Comparison of ENCODE assay signal across 17 cellular contexts in the genomic region with DNA sequence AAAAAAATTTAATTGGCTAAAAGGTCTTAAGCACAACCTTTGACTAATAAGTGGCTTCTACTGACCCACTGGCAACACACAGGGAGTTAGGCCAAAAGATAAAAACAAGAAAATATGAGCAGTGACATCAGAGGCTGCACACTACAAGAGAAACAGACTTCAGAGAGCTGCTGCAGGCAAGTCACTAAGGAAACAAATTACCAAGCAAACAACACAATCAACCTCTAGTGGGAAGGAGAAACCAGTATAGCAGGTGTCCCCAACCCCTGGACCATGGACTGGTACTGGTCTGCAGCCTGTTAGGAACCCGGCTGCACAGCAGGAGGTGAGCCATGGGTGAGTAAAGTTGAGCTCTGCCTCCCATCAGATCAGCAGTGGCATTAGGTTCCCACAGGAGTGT. TPM values are rescaled to one million over a fixed set of nuclear protein-coding genes. Genes with fewer than 3 reads are reported as not detected.
DNase-seq lines count a peak whose midpoint lies in the region; ATAC-seq and TF ChIP-seq lines count a peak whose summit lies in the region.
"Had no signal": no experiment of that assay in that cellular context is flagged by ENCODE, and none has a peak within 500 bp of the region (broad histone marks: within the 10 kb centered on the region; RNA-seq: fewer than 3 reads in every experiment).

No MANE protein-coding gene starts in this region.

- peaks cover 4% of the 10 kb centered on the region for H4K20me1 ChIP-seq in osteoblast (ENCODE audit: insufficient read depth, low read length)

- no peaks in the 10 kb centered on the region for H3K9me3 ChIP-seq in lower lobe of right lung
- H3K9me3 ChIP-seq in osteoblast (ENCODE audit: low read depth, low read length), result no peaks in the 10 kb centered on the region
- H3K9me3 ChIP-seq: vagina had no signal

- TF ChIP-seq CTCF in Calu3 (IDR thresholded peaks at IDR 0.05; ENCODE audit: unreplicated experiment) (no peak), cardiac fibroblast (IDR thresholded peaks at IDR 0.05; ENCODE audit: low read depth, low read length) (no peak), lower lobe of right lung (IDR thresholded peaks at IDR 0.05) (no peak), nephron progenitor cell (IDR thresholded peaks at IDR 0.05) (no peak), osteoblast (IDR thresholded peaks at IDR 0.05; ENCODE audit: extremely low read depth, low read depth, low read length) (no peak)

- H3K9me3 Mint-ChIP-seq in Calu3 (ENCODE audit: low read depth, unreplicated experiment), result no peaks in the 10 kb centered on the region
- H3K9me3 Mint-ChIP-seq in nephron progenitor cell, result no peaks in the 10 kb centered on the region

- H2AFZ ChIP-seq in osteoblast (ENCODE audit: low read length), result no peak overlapping the region

- BruUV-seq in Calu3 (replicated peaks; lab: Mats Ljungman, UMichigan), result no TSS peak

- H3K79me2 ChIP-seq in osteoblast (ENCODE audit: insufficient read depth, low read length), result no peaks in the 10 kb centered on the region

- H3K4me3 ChIP-seq in cardiac fibroblast (replicated peaks in 1 of 2; ENCODE audit: low read depth in 2 of 2, low read length in 2 of 2) (no peak overlapping the region), lower lobe of right lung (no peak overlapping the region), osteoblast (ENCODE audit: insufficient read depth, low read length) (no peak overlapping the region)
- H3K4me3 ChIP-seq: SK-N-MC, vagina had no signal

- DNase-seq in Calu3, result peak; percentile 32
- DNase-seq in NCI-H2029 (lab: John Stamatoyannopoulos, UW), result peak; percentile 46
- peak; percentile 11 to 71 for DNase-seq in cardiac fibroblast (ENCODE audit: low read depth in 2 of 2)
- no peak for DNase-seq in lower lobe of right lung
- no peak for DNase-seq in activated effector memory CD4-positive, alpha-beta T cell treated with Interleukin-2 at 50 U/mL for 16 hours
- DNase-seq in stimulated activated naive CD8-positive, alpha-beta T cell treated with anti-CD3 and anti-CD28 coated beads, Interleukin-15, Interleukin-2, amounts not matched to agents 100 U/mL and 50 U/mL, for 24 hours, result no peak
- no peak for DNase-seq in nephron progenitor cell
- DNase-seq in osteoblast (ENCODE audit: insufficient read length, low spot score, missing footprints), result no peak
- DNase-seq: activated T-cell treated with anti-CD3 and anti-CD28 coated beads, Interleukin-2, amount 50 U/mL, for 1 hour; dermis blood vessel endothelial cell; DMS79 treated with DMSO at 0.1 percent for 48 hours; midbrain; NCI-H1105 treated with DMSO at 0.1 percent for 48 hours; stimulated activated CD4-positive, alpha-beta T cell treated with anti-CD3 and anti-CD28 coated beads, Interleukin-2, amount 100 ng/mL, for 24 hours had no signal

- H3K27me3 Mint-ChIP-seq in Calu3 (ENCODE audit: unreplicated experiment) (no peaks in the 10 kb centered on the region), nephron progenitor cell (ENCODE audit: low read depth, poor library complexity) (no peaks in the 10 kb centered on the region)

- ATAC-seq in lower lobe of right lung, result peak; percentile 76 to 83
- no peak for ATAC-seq in stimulated activated naive CD8-positive, alpha-beta T cell treated with anti-CD3 and anti-CD28 coated beads, Interleukin-15, Interleukin-2, amounts not matched to agents 100 U/mL and 50 U/mL, for 24 hours
- ATAC-seq: activated CD4-positive, CD25-positive, alpha-beta regulatory T cell treated with anti-CD3 and anti-CD28 coated beads, Interleukin-2, amount 50 U/mL, for 24 hours had no signal

- H3K36me3 Mint-ChIP-seq in Calu3 (ENCODE audit: insufficient read depth, unreplicated experiment) (peaks cover 63% of the 10 kb centered on the region), nephron progenitor cell (ENCODE audit: low read depth) (peaks cover 28% of the 10 kb centered on the region)

- H3K27ac ChIP-seq in lower lobe of right lung (no peak overlapping the region), osteoblast (ENCODE audit: low read depth, low read length) (no peak overlapping the region)
- H3K27ac ChIP-seq: SK-N-MC, vagina had no signal

- H3K4me1 ChIP-seq in lower lobe of right lung, result peaks cover 4% of the 10 kb centered on the region
- H3K4me1 ChIP-seq in osteoblast (ENCODE audit: insufficient read depth, low read length), result no peaks in the 10 kb centered on the region
- H3K4me1 ChIP-seq: vagina had no signal

- H3K36me3 ChIP-seq in lower lobe of right lung (peaks cover 62% of the 10 kb centered on the region), osteoblast (ENCODE audit: insufficient read depth, low read length) (peaks cover 18% of the 10 kb centered on the region)

- peaks cover 22% of the 10 kb centered on the region for H3K4me1 Mint-ChIP-seq in Calu3 (ENCODE audit: low read depth, unreplicated experiment)
- no peaks in the 10 kb centered on the region for H3K4me1 Mint-ChIP-seq in nephron progenitor cell

- no peak overlapping the region for H3K27ac Mint-ChIP-seq in Calu3 (ENCODE audit: unreplicated experiment)
- H3K27ac Mint-ChIP-seq in nephron progenitor cell, result no peak overlapping the region

- CTCF ChIA-PET in Calu3 (lab: Charles Lee), result interaction anchor here (0.6 to 0.7 kb wide), 2 partner anchors 229 to 238 kb away, joined by 5 read pairs; no protein-coding TSS in a partner anchor

- intact Hi-C loops in Calu3 (cut with micrococcal nuclease; ENCODE audit: unreplicated experiment), result no loop called here
- intact Hi-C loops in lower lobe of right lung (cut with DNase I), result no loop called here

- H3K4me3 Mint-ChIP-seq in Calu3 (ENCODE audit: low read depth, unreplicated experiment), result no peak overlapping the region
- H3K4me3 Mint-ChIP-seq in nephron progenitor cell, result no peak overlapping the region

- no peak overlapping the region for H3K4me2 ChIP-seq in osteoblast (ENCODE audit: insufficient read depth, low read length)

- H3K27me3 ChIP-seq in lower lobe of right lung (ENCODE audit: low read depth), result no peaks in the 10 kb centered on the region
- no peaks in the 10 kb centered on the region for H3K27me3 ChIP-seq in osteoblast (ENCODE audit: insufficient read depth, low read length)
- H3K27me3 ChIP-seq: vagina had no signal

RNA-seq across cellular contexts. Expression of a gene that starts 20.8 kb away (rescaled TPM):
- total RNA-seq in Calu3 (2022) (253 and 276 TPM in 2 replicates), lower lobe of right lung (172 TPM), osteoblast (63.1 and 66.6 TPM in 2 replicates)

RNA-seq across cellular contexts. Expression of a gene that starts 46.8 kb away (rescaled TPM):
- 64.7 and 71.6 TPM in 2 replicates for total RNA-seq in Calu3 (2022)
- total RNA-seq in lower lobe of right lung, result 32.5 TPM
- 17.0 and 18.0 TPM in 2 replicates for total RNA-seq in osteoblast

Comparison
In these comparisons a context has a peak if more than half of its experiments do, and no peak if none do; other contexts are left out.
1. DNase-seq: peak in Calu3 (single experiment), NCI-H2029 (single experiment) and cardiac fibroblast (2 of 2); none in lower lobe of right lung (single experiment), activated effector memory CD4-positive, alpha-beta T cell treated with Interleukin-2 at 50 U/mL for 16 hours (single experiment), stimulated activated naive CD8-positive, alpha-beta T cell treated with anti-CD3 and anti-CD28 coated beads, Interleukin-15, Interleukin-2, amounts not matched to agents 100 U/mL and 50 U/mL, for 24 hours (single experiment), nephron progenitor cell (single experiment) and osteoblast (single experiment).